ENCODE assay signal across 9 cellular contexts in genomic region chr1:15579683-15580047, GRCh38. TPM values are rescaled to one million over a fixed set of nuclear protein-coding genes. Genes with fewer than 3 reads are reported as not detected.
A peak's percentile ranks its signal among the peaks of the same experiment; 100 is the strongest.
DNase-seq lines count a peak whose midpoint lies in the region; ATAC-seq and TF ChIP-seq lines count a peak whose summit lies in the region.
"Had no signal": no experiment of that assay in that cellular context is flagged by ENCODE, and none has a peak within 500 bp of the region (broad histone marks: within the 10 kb centered on the region; RNA-seq: fewer than 3 reads in every experiment).

No MANE protein-coding gene starts in this region.

- ATAC-seq in GM21576 (IDR thresholded peaks at IDR 0.05; ENCODE audit: unreplicated experiment) (peak; percentile 49), HG03565 (IDR thresholded peaks at IDR 0.05; ENCODE audit: unreplicated experiment) (no peak)
- peak; percentile 20 for ATAC-seq in activated T-helper 17 cell treated with anti-CD3 and anti-CD28 coated beads, Interleukin-2, amount 50 U/mL, for 72 hours (replicated peaks)
- ATAC-seq in naive thymus-derived CD4-positive, alpha-beta T cell: no peak

- intact Hi-C loops in naive thymus-derived CD4-positive, alpha-beta T cell (cut with micrococcal nuclease): loop anchor here (1.0 to 5.0 kb wide), 4 partner anchors 24 to 163 kb away; partner anchors contain the start of genes DNAJC16 (in 2 of the 2), DDI2 (in 1 of the 2) and TMEM82 (in 1 of the 2)
- intact Hi-C loops in tibial artery (cut with DNase I; ENCODE audit: low total_unique reads): no loop called here
- intact Hi-C loops in posterior vena cava (cut with DNase I): no loop called here

- peaks cover 30 to 58% of the 10 kb centered on the region in 2 donors for H3K4me1 ChIP-seq in naive thymus-derived CD4-positive, alpha-beta T cell (ENCODE audit: control insufficient read depth in 2 of 2, insufficient read depth in 2 of 2, low read length in 2 of 2)
- H3K4me1 ChIP-seq in tibial artery: peaks cover 0 to 7% (median 4%) of the 10 kb centered on the region in 4 donors

- H3K27me3 Mint-ChIP-seq in activated T-helper 17 cell treated with anti-CD3 and anti-CD28 coated beads, Interleukin-2, amount 50 U/mL, for 72 hours: no peaks in the 10 kb centered on the region
- H3K27me3 Mint-ChIP-seq in naive thymus-derived CD4-positive, alpha-beta T cell: no peaks in the 10 kb centered on the region
- peaks cover 6% of the 10 kb centered on the region for H3K27me3 Mint-ChIP-seq in type B pancreatic cell

- H3K27ac ChIP-seq in naive thymus-derived CD4-positive, alpha-beta T cell (ENCODE audit: low read depth, low read length): peak overlapping the region; percentile 75
- H3K27ac ChIP-seq in tibial artery: no peak overlapping the region

- no peak for TF ChIP-seq CTCF in type B pancreatic cell (conservative IDR thresholded peaks at IDR 0.05)
- TF ChIP-seq CTCF in tibial artery (IDR thresholded peaks at IDR 0.05): no peak

- in situ Hi-C loops in G401 (cut with HindIII; ENCODE audit: low sequenced_read_pairs): loop anchor here (25.0 kb wide), 1 partner anchor 158 kb away; the partner anchor contains the start of genes SLC25A34 and TMEM82

- peak overlapping the region; percentile 76 for H3K4me3 Mint-ChIP-seq in activated T-helper 17 cell treated with anti-CD3 and anti-CD28 coated beads, Interleukin-2, amount 50 U/mL, for 72 hours
- H3K4me3 Mint-ChIP-seq in naive thymus-derived CD4-positive, alpha-beta T cell: peak overlapping the region; percentile 51 to 83 (median 76)
- no peak overlapping the region for H3K4me3 Mint-ChIP-seq in type B pancreatic cell

- H3K9me3 Mint-ChIP-seq in activated T-helper 17 cell treated with anti-CD3 and anti-CD28 coated beads, Interleukin-2, amount 50 U/mL, for 72 hours: no peaks in the 10 kb centered on the region
- no peaks in the 10 kb centered on the region for H3K9me3 Mint-ChIP-seq in naive thymus-derived CD4-positive, alpha-beta T cell
- no peaks in the 10 kb centered on the region for H3K9me3 Mint-ChIP-seq in type B pancreatic cell

- no peaks in the 10 kb centered on the region for H3K9me3 ChIP-seq in naive thymus-derived CD4-positive, alpha-beta T cell (ENCODE audit: control insufficient read depth in 2 of 3, low read length in 3 of 3)
- no peaks in the 10 kb centered on the region for H3K9me3 ChIP-seq in tibial artery

- H3K4me3 ChIP-seq in naive thymus-derived CD4-positive, alpha-beta T cell (ENCODE audit: low read length): peak overlapping the region; percentile 32
- no peak overlapping the region for H3K4me3 ChIP-seq in tibial artery

- peak overlapping the region; percentile 94 for H3K27ac Mint-ChIP-seq in activated T-helper 17 cell treated with anti-CD3 and anti-CD28 coated beads, Interleukin-2, amount 50 U/mL, for 72 hours
- peak overlapping the region; percentile 91 to 99 (median 96) for H3K27ac Mint-ChIP-seq in naive thymus-derived CD4-positive, alpha-beta T cell
- H3K27ac Mint-ChIP-seq in type B pancreatic cell: no peak overlapping the region

- POLR2A ChIA-PET in naive thymus-derived CD4-positive, alpha-beta T cell (lab: Charles Lee): interaction anchor here (0.7 to 6.0 kb wide), 12 partner anchors 9 to 255 kb away, joined by 3 to 35 read pairs (median 5); partner anchors contain the start of genes DDI2 and DNAJC16

- DNase-seq in G401 (ENCODE audit: low spot score): peak; percentile 11
- no peak for DNase-seq in naive thymus-derived CD4-positive, alpha-beta T cell
- DNase-seq in type B pancreatic cell (ENCODE audit: extremely low spot score, unreplicated experiment): no peak
- DNase-seq in tibial artery: no peak
- no peak for DNase-seq in posterior vena cava (ENCODE audit: low spot score)
- DNase-seq: SW 1271 had no signal

- CTCF ChIA-PET in naive thymus-derived CD4-positive, alpha-beta T cell (lab: Charles Lee): interaction anchor here (0.6 to 1.9 kb wide), 4 partner anchors 9 to 105 kb away, joined by 3 to 7 read pairs (median 4); no protein-coding TSS in a partner anchor

- peaks cover 0 to 8% (median 0%) of the 10 kb centered on the region in 3 experiments for H3K36me3 ChIP-seq in naive thymus-derived CD4-positive, alpha-beta T cell (ENCODE audit: control insufficient read depth in 2 of 3, insufficient read depth in 3 of 3, low read length in 3 of 3)
- peaks cover 0 to 5% (median 0%) of the 10 kb centered on the region in 3 donors for H3K36me3 ChIP-seq in tibial artery

- H3K36me3 Mint-ChIP-seq in activated T-helper 17 cell treated with anti-CD3 and anti-CD28 coated beads, Interleukin-2, amount 50 U/mL, for 72 hours (ENCODE audit: low read depth): peaks cover 23% of the 10 kb centered on the region
- H3K36me3 Mint-ChIP-seq in naive thymus-derived CD4-positive, alpha-beta T cell: peaks cover 4 to 24% (median 10%) of the 10 kb centered on the region in 5 donors
- H3K36me3 Mint-ChIP-seq in type B pancreatic cell: peaks cover 5% of the 10 kb centered on the region

- peaks cover 22% of the 10 kb centered on the region for H3K4me1 Mint-ChIP-seq in activated T-helper 17 cell treated with anti-CD3 and anti-CD28 coated beads, Interleukin-2, amount 50 U/mL, for 72 hours
- peaks cover 29 to 64% (median 46%) of the 10 kb centered on the region in 7 donors for H3K4me1 Mint-ChIP-seq in naive thymus-derived CD4-positive, alpha-beta T cell
- H3K4me1 Mint-ChIP-seq in type B pancreatic cell (ENCODE audit: unreplicated experiment): peaks cover 9% of the 10 kb centered on the region

- no peaks in the 10 kb centered on the region for H3K27me3 ChIP-seq in naive thymus-derived CD4-positive, alpha-beta T cell (ENCODE audit: control insufficient read depth in 2 of 2, insufficient read depth in 2 of 2, low read length in 2 of 2)
- H3K27me3 ChIP-seq in tibial artery: peaks cover 0 to 24% of the 10 kb centered on the region in 2 donors

RNA-seq across cellular contexts. Expression of gene AGMAT, which starts 5.2 kb away (rescaled TPM):
- total RNA-seq in G401 (2014; rRNA removed; shearing (Covaris generic)): 2.0 and 2.6 TPM in 2 replicates
- total RNA-seq in activated T-helper 17 cell treated with anti-CD3 and anti-CD28 coated beads, Interleukin-2, amount 50 U/mL, for 72 hours: 10 to 100 TPM in 1 of 2 donors, 1 to 10 TPM in 1; 9.7 to 16.6 TPM
- total RNA-seq in naive thymus-derived CD4-positive, alpha-beta T cell: 10 to 100 TPM in 1 of 5 experiments, 1 to 10 TPM in 4; 6.4 to 21.5 (median 9.5) TPM
- 10 to 100 TPM; 14.5 to 16.9 TPM for polyA plus RNA-seq in naive thymus-derived CD4-positive, alpha-beta T cell
- total RNA-seq in type B pancreatic cell (ENCODE audit: low replicate concordance) (5.4 and 7.2 TPM in 2 replicates), posterior vena cava (under 1 TPM in 1 of 2 donors, not detected in 1; 0.14 TPM)

RNA-seq across cellular contexts. Expression of gene DDI2, which starts 37.6 kb away (rescaled TPM):
- total RNA-seq in G401 (2014; rRNA removed; shearing (Covaris generic)): 6.5 and 9.9 TPM in 2 replicates
- 10 to 100 TPM; 28.3 to 39.3 TPM for total RNA-seq in activated T-helper 17 cell treated with anti-CD3 and anti-CD28 coated beads, Interleukin-2, amount 50 U/mL, for 72 hours
- 10 to 100 TPM; 24.5 to 46.8 (median 37.0) TPM for total RNA-seq in naive thymus-derived CD4-positive, alpha-beta T cell
- 1 to 10 TPM; 3.2 to 6.7 TPM for polyA plus RNA-seq in naive thymus-derived CD4-positive, alpha-beta T cell
- 38.7 and 53.9 TPM in 2 replicates for total RNA-seq in type B pancreatic cell (ENCODE audit: low replicate concordance)
- 10 to 100 TPM; 23.8 to 27.4 TPM for total RNA-seq in posterior vena cava

RNA-seq across cellular contexts. Expression of gene DNAJC16, which starts 53.0 kb away (rescaled TPM):
- total RNA-seq in G401 (2014; rRNA removed; shearing (Covaris generic)): 3.4 and 19.1 TPM in 2 replicates
- total RNA-seq in activated T-helper 17 cell treated with anti-CD3 and anti-CD28 coated beads, Interleukin-2, amount 50 U/mL, for 72 hours: 10 to 100 TPM in 1 of 2 donors, 1 to 10 TPM in 1; 8.6 to 10.0 TPM
- 10 to 100 TPM; 17.8 to 29.4 (median 25.0) TPM for total RNA-seq in naive thymus-derived CD4-positive, alpha-beta T cell
- polyA plus RNA-seq in naive thymus-derived CD4-positive, alpha-beta T cell: 10 to 100 TPM in 1 of 2 donors, 1 to 10 TPM in 1; 9.6 to 10.0 TPM
- 23.7 and 26.3 TPM in 2 replicates for total RNA-seq in type B pancreatic cell (ENCODE audit: low replicate concordance)
- 10 to 100 TPM; 12.4 to 14.2 TPM for total RNA-seq in posterior vena cava

RNA-seq across cellular contexts. Expression of gene CASP9, which starts 55.6 kb away (rescaled TPM):
- total RNA-seq in G401 (2014; rRNA removed; shearing (Covaris generic)): 12.3 and 15.6 TPM in 2 replicates
- 10 to 100 TPM; 17.1 to 17.9 TPM for total RNA-seq in activated T-helper 17 cell treated with anti-CD3 and anti-CD28 coated beads, Interleukin-2, amount 50 U/mL, for 72 hours
- 10 to 100 TPM; 14.7 to 22.2 (median 15.7) TPM for total RNA-seq in naive thymus-derived CD4-positive, alpha-beta T cell
- 1 to 10 TPM; 9.0 to 9.3 TPM for polyA plus RNA-seq in naive thymus-derived CD4-positive, alpha-beta T cell
- total RNA-seq in type B pancreatic cell (ENCODE audit: low replicate concordance) (13.1 and 13.5 TPM in 2 replicates), posterior vena cava (10 to 100 TPM in 1 of 2 donors, 1 to 10 TPM in 1; 9.7 to 10.8 TPM)

Comparison
In these comparisons a context has a peak if more than half of its experiments do, and no peak if none do; other contexts are left out.
1. ATAC-seq: peak in GM21576 (single experiment) and activated T-helper 17 cell treated with anti-CD3 and anti-CD28 coated beads, Interleukin-2, amount 50 U/mL, for 72 hours (single experiment); none in naive thymus-derived CD4-positive, alpha-beta T cell (single experiment) and HG03565 (single experiment).
2. intact Hi-C loops: an anchor here in naive thymus-derived CD4-positive, alpha-beta T cell (1.0 to 5.0 kb wide); none called in tibial artery and posterior vena cava.